Comparison of ENCODE assay signal across 11 cellular contexts in the genomic region with DNA sequence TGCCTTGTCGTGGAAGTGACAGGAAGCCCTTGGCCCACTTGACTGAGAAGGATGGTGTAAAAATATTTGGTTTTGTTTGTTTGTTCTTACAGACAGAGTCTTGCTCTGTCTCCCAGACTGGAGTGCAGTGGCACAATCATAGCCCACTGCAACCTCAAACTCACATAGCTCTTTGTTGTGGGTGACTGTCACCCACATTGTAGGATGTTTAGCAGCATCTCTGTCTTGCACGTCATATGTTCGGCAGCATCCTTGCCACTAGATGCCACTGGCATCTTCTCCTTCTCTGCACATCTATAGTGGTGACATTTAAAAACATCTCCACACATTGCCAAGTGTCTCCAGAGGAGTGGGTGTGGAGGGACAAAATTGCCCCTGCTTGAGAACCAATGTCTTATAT. TPM values are rescaled to one million over a fixed set of nuclear protein-coding genes. Genes with fewer than 3 reads are reported as not detected.
DNase-seq lines count a peak whose midpoint lies in the region; ATAC-seq and TF ChIP-seq lines count a peak whose summit lies in the region.
"Had no signal": no experiment of that assay in that cellular context is flagged by ENCODE, and none has a peak within 500 bp of the region (broad histone marks: within the 10 kb centered on the region; RNA-seq: fewer than 3 reads in every experiment).

No MANE protein-coding gene starts in this region.

- DNase-seq in CD8-positive, alpha-beta T cell = peak; percentile 37 to 76 (median 43)
- DNase-seq in T-helper 2 cell = peak in 4 of 5 experiments; percentile 22 to 91 (median 70)
- DNase-seq in activated T-helper 1 cell treated with anti-CD3 and anti-CD28 coated beads, Interleukin-12 subunit alpha, Interleukin-12 subunit beta, Interleukin-2, Interleukin-4 antibody, amounts not matched to agents 30 ng/mL and 10 ng/mL and 1 ng/mL, durations not matched to agents 14 hours and 24 hours and 36 hours (ENCODE audit: low spot score) = peak; percentile 67
- DNase-seq in osteocyte (ENCODE audit: extremely low spot score, unreplicated experiment) = no peak
- no peak for DNase-seq in NAMALWA (ENCODE audit: low spot score)
- no peak for DNase-seq in effector CD8-positive, alpha-beta T cell (lab: John Stamatoyannopoulos, UW)
- DNase-seq in SW 1271 (lab: John Stamatoyannopoulos, UW) = no peak
- no peak for DNase-seq in DMS53 treated with DMSO at 0.1 percent for 48 hours (lab: John Stamatoyannopoulos, UW; ENCODE audit: unreplicated experiment)
- DNase-seq: NCI-H1092, right cardiac atrium had no signal

- peaks cover 11% of the 10 kb centered on the region for H3K4me1 ChIP-seq in CD8-positive, alpha-beta T cell (ENCODE audit: insufficient read depth, low read length)

- peak overlapping the region; percentile 20 for H3K27ac Mint-ChIP-seq in CD8-positive, alpha-beta T cell
- peak overlapping the region; percentile 30 for H3K27ac Mint-ChIP-seq in activated T-helper 1 cell treated with anti-CD3 and anti-CD28 coated beads, Interleukin-12 subunit alpha, Interleukin-12 subunit beta, Interleukin-2, Interleukin-4 antibody, amounts not matched to agents 30 ng/mL and 10 ng/mL and 1 ng/mL, durations not matched to agents 14 hours and 24 hours and 36 hours
- H3K27ac Mint-ChIP-seq in osteocyte (ENCODE audit: unreplicated experiment) = peak overlapping the region; percentile 92

- H3K27ac ChIP-seq in CD8-positive, alpha-beta T cell (ENCODE audit: low read depth, low read length) = no peak overlapping the region
- H3K27ac ChIP-seq: C4-2B had no signal

- no peak overlapping the region for H3K4me3 ChIP-seq in CD8-positive, alpha-beta T cell (ENCODE audit: low read depth, low read length)

- intact Hi-C loops in CD8-positive, alpha-beta T cell (cut with DNase I, micrococcal nuclease) = loop anchor here (1.0 to 5.0 kb wide), 7 partner anchors 25 to 139 kb away; no protein-coding TSS in a partner anchor
- intact Hi-C loops in activated T-helper 1 cell treated with anti-CD3 and anti-CD28 coated beads, Interleukin-12 subunit alpha, Interleukin-12 subunit beta, Interleukin-2, Interleukin-4 antibody, amounts not matched to agents 30 ng/mL and 10 ng/mL and 1 ng/mL, durations not matched to agents 14 hours and 24 hours and 36 hours (cut with micrococcal nuclease) = loop anchor here (1.0 to 10.0 kb wide), 8 partner anchors 10 to 1698 kb away; a partner anchor contains a TSS

- peaks cover 26% of the 10 kb centered on the region for H3K4me1 Mint-ChIP-seq in CD8-positive, alpha-beta T cell (ENCODE audit: low read depth)
- H3K4me1 Mint-ChIP-seq in activated T-helper 1 cell treated with anti-CD3 and anti-CD28 coated beads, Interleukin-12 subunit alpha, Interleukin-12 subunit beta, Interleukin-2, Interleukin-4 antibody, amounts not matched to agents 30 ng/mL and 10 ng/mL and 1 ng/mL, durations not matched to agents 14 hours and 24 hours and 36 hours (ENCODE audit: low read depth) = peaks cover 70% of the 10 kb centered on the region
- H3K4me1 Mint-ChIP-seq in osteocyte (ENCODE audit: unreplicated experiment) = peaks cover 73% of the 10 kb centered on the region

- no peaks in the 10 kb centered on the region for H3K36me3 ChIP-seq in CD8-positive, alpha-beta T cell (ENCODE audit: insufficient read depth, low read length)

- TF ChIP-seq CTCF in CD8-positive, alpha-beta T cell (IDR thresholded peaks at IDR 0.05) = no peak
- TF ChIP-seq CTCF in osteocyte (IDR thresholded peaks at IDR 0.05) = peak; percentile 27

- H3K9me3 Mint-ChIP-seq in CD8-positive, alpha-beta T cell = no peaks in the 10 kb centered on the region
- no peaks in the 10 kb centered on the region for H3K9me3 Mint-ChIP-seq in activated T-helper 1 cell treated with anti-CD3 and anti-CD28 coated beads, Interleukin-12 subunit alpha, Interleukin-12 subunit beta, Interleukin-2, Interleukin-4 antibody, amounts not matched to agents 30 ng/mL and 10 ng/mL and 1 ng/mL, durations not matched to agents 14 hours and 24 hours and 36 hours
- no peaks in the 10 kb centered on the region for H3K9me3 Mint-ChIP-seq in osteocyte (ENCODE audit: unreplicated experiment)

- POLR2A ChIA-PET in CD8-positive, alpha-beta T cell (lab: Charles Lee) = interaction anchor here (0.6 to 1.6 kb wide), 6 partner anchors 10 to 126 kb away, joined by 3 to 7 read pairs (median 4); no protein-coding TSS in a partner anchor

- no peaks in the 10 kb centered on the region for H3K9me3 ChIP-seq in CD8-positive, alpha-beta T cell (ENCODE audit: low read length)

- H3K27me3 Mint-ChIP-seq in CD8-positive, alpha-beta T cell (ENCODE audit: low read depth) = peaks cover 19% of the 10 kb centered on the region
- H3K27me3 Mint-ChIP-seq in activated T-helper 1 cell treated with anti-CD3 and anti-CD28 coated beads, Interleukin-12 subunit alpha, Interleukin-12 subunit beta, Interleukin-2, Interleukin-4 antibody, amounts not matched to agents 30 ng/mL and 10 ng/mL and 1 ng/mL, durations not matched to agents 14 hours and 24 hours and 36 hours (ENCODE audit: insufficient read depth) = peaks cover 26% of the 10 kb centered on the region
- H3K27me3 Mint-ChIP-seq in osteocyte (ENCODE audit: unreplicated experiment) = no peaks in the 10 kb centered on the region

- no peaks in the 10 kb centered on the region for H3K27me3 ChIP-seq in CD8-positive, alpha-beta T cell (ENCODE audit: insufficient read depth, low read length)

- peak; percentile 87 for ATAC-seq in CD8-positive, alpha-beta T cell
- ATAC-seq: right cardiac atrium had no signal

- CTCF ChIA-PET in CD8-positive, alpha-beta T cell (lab: Charles Lee) = interaction anchor here (0.6 to 2.2 kb wide), 15 partner anchors 22 to 157 kb away, joined by 3 to 17 read pairs (median 3); a partner anchor contains a TSS

- no peak overlapping the region for H3K4me3 Mint-ChIP-seq in CD8-positive, alpha-beta T cell
- H3K4me3 Mint-ChIP-seq in activated T-helper 1 cell treated with anti-CD3 and anti-CD28 coated beads, Interleukin-12 subunit alpha, Interleukin-12 subunit beta, Interleukin-2, Interleukin-4 antibody, amounts not matched to agents 30 ng/mL and 10 ng/mL and 1 ng/mL, durations not matched to agents 14 hours and 24 hours and 36 hours = peak overlapping the region; percentile 1
- no peak overlapping the region for H3K4me3 Mint-ChIP-seq in osteocyte (ENCODE audit: unreplicated experiment)

- H3K36me3 Mint-ChIP-seq in CD8-positive, alpha-beta T cell = no peaks in the 10 kb centered on the region
- no peaks in the 10 kb centered on the region for H3K36me3 Mint-ChIP-seq in activated T-helper 1 cell treated with anti-CD3 and anti-CD28 coated beads, Interleukin-12 subunit alpha, Interleukin-12 subunit beta, Interleukin-2, Interleukin-4 antibody, amounts not matched to agents 30 ng/mL and 10 ng/mL and 1 ng/mL, durations not matched to agents 14 hours and 24 hours and 36 hours (ENCODE audit: low read depth)
- H3K36me3 Mint-ChIP-seq in osteocyte (ENCODE audit: unreplicated experiment) = no peaks in the 10 kb centered on the region

RNA-seq across cellular contexts. Expression of a gene that starts 56.8 kb away (rescaled TPM):
- 1 to 10 TPM; 7.4 to 8.9 TPM for total RNA-seq in CD8-positive, alpha-beta T cell
- total RNA-seq in activated T-helper 1 cell treated with anti-CD3 and anti-CD28 coated beads, Interleukin-12 subunit alpha, Interleukin-12 subunit beta, Interleukin-2, Interleukin-4 antibody, amounts not matched to agents 30 ng/mL and 10 ng/mL and 1 ng/mL, durations not matched to agents 14 hours and 24 hours and 36 hours = 56.6 and 64.0 TPM in 2 replicates
- total RNA-seq in osteocyte = 102 and 103 TPM in 2 replicates

Comparison
In these comparisons a context has a peak if more than half of its experiments do, and no peak if none do; other contexts are left out.
1. DNase-seq: peak in CD8-positive, alpha-beta T cell (7 of 7), T-helper 2 cell (4 of 5) and activated T-helper 1 cell treated with anti-CD3 and anti-CD28 coated beads, Interleukin-12 subunit alpha, Interleukin-12 subunit beta, Interleukin-2, Interleukin-4 antibody, amounts not matched to agents 30 ng/mL and 10 ng/mL and 1 ng/mL, durations not matched to agents 14 hours and 24 hours and 36 hours (single experiment); none in osteocyte (single experiment), NAMALWA (single experiment), effector CD8-positive, alpha-beta T cell (single experiment), SW 1271 (0 of 2) and DMS53 treated with DMSO at 0.1 percent for 48 hours (single experiment).
2. H3K27ac Mint-ChIP-seq: peak in every context shown above with its lines; median percentile 92 in osteocyte; 30 in activated T-helper 1 cell treated with anti-CD3 and anti-CD28 coated beads, Interleukin-12 subunit alpha, Interleukin-12 subunit beta, Interleukin-2, Interleukin-4 antibody, amounts not matched to agents 30 ng/mL and 10 ng/mL and 1 ng/mL, durations not matched to agents 14 hours and 24 hours and 36 hours; 20 in CD8-positive, alpha-beta T cell.